In the genomic region with DNA sequence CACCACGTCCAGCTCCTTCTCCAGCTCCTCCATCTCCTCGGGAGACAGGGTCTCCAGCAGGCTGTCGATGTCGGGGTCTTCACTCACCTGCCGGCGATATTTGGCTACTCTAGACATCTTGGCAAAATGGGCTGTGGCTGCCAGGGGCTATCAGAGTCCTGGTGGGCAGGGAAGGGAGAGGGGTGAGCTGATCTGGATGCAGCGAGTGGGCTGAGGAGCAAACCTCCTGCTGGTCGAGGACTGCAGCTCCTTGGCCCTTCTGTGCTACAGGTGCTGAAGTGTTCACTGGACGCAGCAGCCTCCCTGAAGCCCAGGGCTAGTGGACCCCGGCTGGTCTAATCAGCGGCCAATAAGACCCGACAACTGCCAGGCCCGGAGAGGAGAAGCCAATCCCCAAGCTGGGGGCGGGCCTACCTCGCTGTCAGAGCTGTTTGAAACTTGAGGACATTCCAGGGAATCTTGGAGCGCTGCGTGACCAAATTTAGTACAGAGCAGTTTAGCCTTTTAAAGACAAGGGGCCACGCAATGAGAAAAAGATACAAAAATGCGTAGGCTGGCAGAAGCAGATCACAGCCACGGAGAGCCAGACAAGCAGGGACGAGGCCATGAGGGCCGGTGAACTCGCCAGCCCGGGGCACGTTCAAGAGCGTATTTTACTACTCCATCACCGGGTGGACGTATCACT, we compare ENCODE assay signal across 8 cellular contexts. TPM values are rescaled to one million over a fixed set of nuclear protein-coding genes. Genes with fewer than 3 reads are reported as not detected.
DNase-seq lines count a peak whose midpoint lies in the region; ATAC-seq and TF ChIP-seq lines count a peak whose summit lies in the region.

A gene (minus strand): TSS at position 325 of the 685 bp plus-strand sequence. CDS start 208 bp downstream, at position 117.

- H3K4me1 ChIP-seq in urinary bladder (ENCODE audit: insufficient read depth) = no peaks in the 10 kb centered on the region

- DNase-seq in AG08396 (ENCODE audit: low spot score) (peak; percentile 89), HS-27A (ENCODE audit: low read depth) (peak; percentile 26), fibroblast of villous mesenchyme (ENCODE audit: low read depth) (peak; percentile 96), myocyte (ENCODE audit: low read depth) (peak; percentile 89), SKM-1 (lab: John Stamatoyannopoulos, UW; ENCODE audit: unreplicated experiment) (no peak)

- no peak for ATAC-seq in GM21786 (IDR thresholded peaks at IDR 0.05; ENCODE audit: unreplicated experiment)

- no peaks in the 10 kb centered on the region for H3K36me3 ChIP-seq in urinary bladder (ENCODE audit: insufficient read depth)

- peak within 1 kb of the TSS; percentile 88 for H3K27ac ChIP-seq in urinary bladder (ENCODE audit: low read depth)

- 3% methylated on average over 28 of the region's 28 CpGs for WGBS in urinary bladder

- TF ChIP-seq CTCF in WI38 (IDR thresholded peaks at IDR 0.05; ENCODE audit: low read depth, low read length) (no peak), fibroblast of villous mesenchyme (IDR thresholded peaks at IDR 0.05; ENCODE audit: insufficient read depth, low read depth, low read length) (no peak)

- peak within 1 kb of the TSS; percentile 73 for H3K4me3 ChIP-seq in WI38 (ENCODE audit: low read depth, low read length)
- peak within 1 kb of the TSS; percentile 79 for H3K4me3 ChIP-seq in fibroblast of villous mesenchyme (ENCODE audit: low read depth, low read length)
- H3K4me3 ChIP-seq in urinary bladder (ENCODE audit: low read depth, low read length) = peak within 1 kb of the TSS; percentile 55

RNA-seq across cellular contexts. Expression of the gene that starts here (rescaled TPM):
- total RNA-seq in fibroblast of villous mesenchyme = 44.1 and 50.1 TPM in 2 replicates
- total RNA-seq in myocyte = 3.2 and 6.0 TPM in 2 replicates
- polyA plus RNA-seq in myocyte (2012) = 12.2 TPM
- 71.7 TPM for total RNA-seq in urinary bladder
- 731 TPM for polyA plus RNA-seq in urinary bladder
